8 cellular contexts compared by ENCODE assay signal in the genomic region with DNA sequence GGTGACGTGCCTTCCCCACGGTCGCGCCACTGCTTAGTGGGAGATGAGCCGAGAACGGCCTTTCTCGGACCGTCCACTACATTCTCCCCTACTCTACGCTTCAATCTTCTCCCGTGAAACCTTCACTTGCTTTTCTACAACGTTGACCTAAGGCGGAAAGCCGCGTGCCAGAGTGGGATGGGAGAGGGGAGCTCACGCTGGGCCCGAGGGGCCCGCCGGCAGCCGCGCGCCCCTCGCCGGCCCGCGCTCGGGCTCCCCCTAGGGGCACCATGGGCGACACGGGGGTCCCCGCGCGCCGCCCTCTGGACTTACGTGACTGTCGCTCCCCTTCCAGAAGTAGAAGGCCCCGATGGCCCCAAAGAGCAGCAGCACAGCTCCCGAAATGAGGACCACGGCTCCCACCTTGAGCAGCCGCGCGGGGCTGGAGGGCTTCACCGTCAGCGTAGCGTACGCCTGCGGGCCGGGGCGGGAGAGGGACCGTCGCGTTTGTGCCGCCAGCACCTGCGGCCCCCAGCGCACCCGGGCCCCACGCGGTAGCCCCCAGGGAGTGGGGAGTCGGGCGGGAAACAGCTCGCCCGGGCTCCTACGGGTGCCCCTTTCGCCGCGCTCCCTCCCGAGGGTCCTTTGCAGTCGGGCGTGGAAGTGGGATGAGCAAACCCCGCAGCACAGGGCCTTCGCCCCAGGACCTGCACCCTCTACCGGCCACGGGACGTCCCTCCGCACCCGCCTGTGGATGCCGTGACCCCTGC. TPM values are rescaled to one million over a fixed set of nuclear protein-coding genes. Genes with fewer than 3 reads are reported as not detected.
DNase-seq lines count a peak whose midpoint lies in the region; ATAC-seq and TF ChIP-seq lines count a peak whose summit lies in the region.

No MANE protein-coding gene starts in this region.

- ATAC-seq in GM18511 (IDR thresholded peaks at IDR 0.05; ENCODE audit: unreplicated experiment) = peak; percentile 76

- H3K9me3 ChIP-seq in mucosa of rectum (ENCODE audit: control insufficient read depth in 2 of 2, low read length in 2 of 2) (no peaks in the 10 kb centered on the region), tibial nerve (no peaks in the 10 kb centered on the region)

- H3K27me3 ChIP-seq in mucosa of rectum (ENCODE audit: control insufficient read depth in 2 of 2, insufficient read depth in 2 of 2, low read length in 2 of 2) (peaks cover 8 to 19% of the 10 kb centered on the region in 2 donors), tibial nerve (peaks cover 0 to 16% of the 10 kb centered on the region in 2 donors)

- peak overlapping the region; percentile 69 for H3K4me3 ChIP-seq in coronary artery
- H3K4me3 ChIP-seq in mucosa of rectum (ENCODE audit: low read length in 2 of 2) = peak overlapping the region; percentile 20 to 22
- peak overlapping the region; percentile 9 to 52 (median 33) for H3K4me3 ChIP-seq in tibial nerve

- no peak for TF ChIP-seq POLR2A in tibial nerve (IDR thresholded peaks at IDR 0.05)

- H3K4me1 ChIP-seq in mucosa of rectum (ENCODE audit: control insufficient read depth in 2 of 2, insufficient read depth in 2 of 2, low read length in 2 of 2) (no peaks in the 10 kb centered on the region), tibial nerve (peaks cover 0 to 20% (median 3%) of the 10 kb centered on the region in 4 donors)

- TF ChIP-seq EP300 in tibial nerve (IDR thresholded peaks at IDR 0.05) = no peak

- no peaks in the 10 kb centered on the region for H3K36me3 ChIP-seq in mucosa of rectum (ENCODE audit: control insufficient read depth in 2 of 2, insufficient read depth in 2 of 2, low read length in 2 of 2)
- H3K36me3 ChIP-seq in tibial nerve = no peaks in the 10 kb centered on the region

- DNase-seq in HuH-7.5 (ENCODE audit: low spot score) = peak; percentile 18
- DNase-seq in coronary artery (ENCODE audit: low spot score) = no peak
- no peak for DNase-seq in tibial nerve (ENCODE audit: low spot score in 2 of 2)
- no peak for DNase-seq in KG1 (lab: John Stamatoyannopoulos, UW)
- DNase-seq in HT-29 (ENCODE audit: low spot score) = no peak
- no peak for DNase-seq in HCEC 1CT

- no peak for TF ChIP-seq CTCF in coronary artery (IDR thresholded peaks at IDR 0.05)
- peak in 3 of 5 experiments; percentile 38 to 64 (median 41) for TF ChIP-seq CTCF in tibial nerve (IDR thresholded peaks at IDR 0.05)

- 12 to 13% methylated on average over 31 to 56 of the region's 75 CpGs for WGBS in tibial nerve, 2 donors

- H3K9ac ChIP-seq in mucosa of rectum (ENCODE audit: low read depth in 1 of 2, low read length in 2 of 2) = no peak overlapping the region

- H3K27ac ChIP-seq in coronary artery = no peak overlapping the region
- H3K27ac ChIP-seq in mucosa of rectum (ENCODE audit: low read depth in 2 of 2, low read length in 2 of 2) = no peak overlapping the region
- no peak overlapping the region for H3K27ac ChIP-seq in tibial nerve

RNA-seq across cellular contexts. Expression of a gene that starts 0.7 kb away (rescaled TPM):
- not detected for total RNA-seq in tibial nerve
- total RNA-seq in HT-29 (2014; rRNA removed; shearing (Covaris generic)) = not detected in 2 replicates
